ENCODE assay signal across 1 cellular context in the genomic region with DNA sequence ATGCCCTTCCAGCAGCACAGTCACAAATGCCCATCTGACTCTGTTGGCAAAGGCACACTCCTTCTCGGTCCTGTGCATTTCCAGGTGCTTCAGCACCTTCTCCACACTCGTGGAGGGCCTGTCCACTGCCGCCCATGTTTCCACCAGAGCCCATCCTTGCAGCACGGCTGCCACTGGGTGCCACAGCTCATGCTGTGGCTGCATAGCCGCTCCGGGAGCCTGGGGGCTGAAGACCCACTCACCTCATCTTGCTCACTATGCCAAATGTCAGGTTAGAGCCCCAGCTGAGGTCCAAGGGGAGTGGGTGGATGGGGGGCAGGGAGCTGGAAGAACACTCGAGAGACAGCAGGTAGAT.
TF ChIP-seq lines count a peak whose summit lies in the region.

No MANE protein-coding gene starts in this region.

TF ChIP-seq in K562, 482 proteins besides CTCF, POLR2A, EP300 and RAD21 (continued from another document):
- TF ChIP-seq, protein P1, sequence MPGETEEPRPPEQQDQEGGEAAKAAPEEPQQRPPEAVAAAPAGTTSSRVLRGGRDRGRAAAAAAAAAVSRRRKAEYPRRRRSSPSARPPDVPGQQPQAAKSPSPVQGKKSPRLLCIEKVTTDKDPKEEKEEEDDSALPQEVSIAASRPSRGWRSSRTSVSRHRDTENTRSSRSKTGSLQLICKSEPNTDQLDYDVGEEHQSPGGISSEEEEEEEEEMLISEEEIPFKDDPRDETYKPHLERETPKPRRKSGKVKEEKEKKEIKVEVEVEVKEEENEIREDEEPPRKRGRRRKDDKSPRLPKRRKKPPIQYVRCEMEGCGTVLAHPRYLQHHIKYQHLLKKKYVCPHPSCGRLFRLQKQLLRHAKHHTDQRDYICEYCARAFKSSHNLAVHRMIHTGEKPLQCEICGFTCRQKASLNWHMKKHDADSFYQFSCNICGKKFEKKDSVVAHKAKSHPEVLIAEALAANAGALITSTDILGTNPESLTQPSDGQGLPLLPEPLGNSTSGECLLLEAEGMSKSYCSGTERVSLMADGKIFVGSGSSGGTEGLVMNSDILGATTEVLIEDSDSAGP (CRISPR knock-in tag; IDR thresholded peaks at IDR 0.05): no peak
- TF ChIP-seq, protein P2, sequence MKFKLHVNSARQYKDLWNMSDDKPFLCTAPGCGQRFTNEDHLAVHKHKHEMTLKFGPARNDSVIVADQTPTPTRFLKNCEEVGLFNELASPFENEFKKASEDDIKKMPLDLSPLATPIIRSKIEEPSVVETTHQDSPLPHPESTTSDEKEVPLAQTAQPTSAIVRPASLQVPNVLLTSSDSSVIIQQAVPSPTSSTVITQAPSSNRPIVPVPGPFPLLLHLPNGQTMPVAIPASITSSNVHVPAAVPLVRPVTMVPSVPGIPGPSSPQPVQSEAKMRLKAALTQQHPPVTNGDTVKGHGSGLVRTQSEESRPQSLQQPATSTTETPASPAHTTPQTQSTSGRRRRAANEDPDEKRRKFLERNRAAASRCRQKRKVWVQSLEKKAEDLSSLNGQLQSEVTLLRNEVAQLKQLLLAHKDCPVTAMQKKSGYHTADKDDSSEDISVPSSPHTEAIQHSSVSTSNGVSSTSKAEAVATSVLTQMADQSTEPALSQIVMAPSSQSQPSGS (CRISPR knock-in tag; IDR thresholded peaks at IDR 0.05): no peak
- TF ChIP-seq, protein P3, sequence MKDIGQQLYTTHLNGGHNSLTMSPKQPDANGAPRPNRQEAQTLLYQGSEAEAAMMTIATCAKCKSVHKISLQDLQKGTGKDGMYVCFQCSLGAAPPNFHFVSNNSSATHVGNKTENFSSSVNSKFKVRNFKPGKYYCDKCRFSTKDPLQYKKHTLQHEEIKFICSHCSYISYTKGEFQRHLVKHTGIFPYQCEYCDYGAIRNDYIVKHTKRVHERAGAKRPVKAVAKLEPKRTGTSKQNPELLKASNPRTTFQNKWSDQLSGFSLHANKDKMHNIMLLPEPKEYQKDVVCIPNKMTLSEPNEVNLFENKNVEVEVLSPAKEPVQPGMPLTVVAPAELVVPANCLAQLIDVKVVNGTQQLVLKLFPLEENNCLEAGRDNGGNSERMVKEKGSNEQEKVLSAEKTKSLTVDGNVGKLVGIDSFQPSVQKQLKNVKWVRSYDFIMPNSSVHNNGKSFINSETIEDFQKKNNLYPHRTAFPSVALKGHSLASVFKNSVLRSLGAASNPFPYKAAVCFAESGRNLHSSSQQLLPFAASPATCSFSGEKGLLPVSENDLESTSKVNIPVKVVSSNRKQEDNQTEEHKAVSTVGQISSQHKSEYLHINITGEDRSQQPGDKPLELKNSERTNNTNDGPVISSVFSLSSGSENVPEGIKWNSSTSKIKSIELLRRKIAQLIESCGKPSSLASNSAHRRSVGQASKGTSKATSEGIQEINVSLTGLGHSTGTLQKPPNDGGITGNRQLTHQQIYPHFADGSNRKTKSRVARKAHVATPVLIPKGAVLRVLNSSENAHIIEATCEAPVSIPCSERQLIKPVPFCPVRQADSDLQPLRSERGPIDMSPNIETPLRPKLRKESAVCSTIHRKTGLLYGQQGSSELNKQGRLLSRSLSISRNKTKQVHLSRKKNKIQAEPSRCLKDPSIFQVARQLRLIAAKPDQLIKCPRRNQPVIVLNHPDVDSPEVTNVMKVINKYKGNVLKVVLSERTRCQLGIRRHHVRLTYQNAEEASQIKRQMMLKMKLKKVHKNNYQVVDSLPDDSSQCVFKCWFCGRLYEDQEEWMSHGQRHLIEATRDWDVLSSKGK (CRISPR knock-in tag; IDR thresholded peaks at IDR 0.05): no peak
- TF ChIP-seq ELF2 (CRISPR knock-in tag; IDR thresholded peaks at IDR 0.05) (no peak), MECOM (CRISPR knock-in tag; IDR thresholded peaks at IDR 0.05) (no peak), CREM (IDR thresholded peaks at IDR 0.05; ENCODE audit: low read depth) (no peak), RBBP5 (IDR thresholded peaks at IDR 0.05; ENCODE audit: borderline replicate concordance, insufficient read depth, low read length, poor library complexity, severe bottlenecking) (no peak), MEF2D (tag; conservative IDR thresholded peaks at IDR 0.05; ENCODE audit: low read depth) (no peak), SETDB1 (IDR thresholded peaks at IDR 0.05; ENCODE audit: low read length) (no peak), TARDBP (IDR thresholded peaks at IDR 0.05) (no peak), DIDO1 (tag; IDR thresholded peaks at IDR 0.05; ENCODE audit: low read depth) (no peak), GTF2E2 (tag; IDR thresholded peaks at IDR 0.05) (no peak), KLF16 (IDR thresholded peaks at IDR 0.05) (no peak), GTF2A2 (tag; IDR thresholded peaks at IDR 0.05) (no peak), ZNF316 (IDR thresholded peaks at IDR 0.05) (no peak), TCF7L2 (IDR thresholded peaks at IDR 0.05; ENCODE audit: low read depth, low read length) (no peak), RB1 (IDR thresholded peaks at IDR 0.05; ENCODE audit: low read depth) (no peak), NRF1 (conservative IDR thresholded peaks at IDR 0.05 in 1 of 2, IDR thresholded peaks at IDR 0.05 in 1 of 2) (no peak), ELF1 (tag; IDR thresholded peaks at IDR 0.05) (peak; percentile 8; the same call in 1 of the 2 replicates), ZEB2 (IDR thresholded peaks at IDR 0.05) (no peak), ZNF764 (CRISPR knock-in tag; IDR thresholded peaks at IDR 0.05; ENCODE audit: low read depth) (no peak), PHF20 (IDR thresholded peaks at IDR 0.05; ENCODE audit: partially characterized antibody) (no peak), ZNF24 (IDR thresholded peaks at IDR 0.05) (no peak), ZNF143 (CRISPR knock-in tag; IDR thresholded peaks at IDR 0.05) (0 out of 2 replicates have a peak, but pooled peaks have one; percentile 36), NFIX (CRISPR knock-in tag; IDR thresholded peaks at IDR 0.05; ENCODE audit: low read depth) (no peak), C11orf30 (IDR thresholded peaks at IDR 0.05; ENCODE audit: low read depth) (no peak), ZNF76 (CRISPR knock-in tag; IDR thresholded peaks at IDR 0.05; ENCODE audit: borderline replicate concordance) (no peak), NR1H2 (CRISPR knock-in tag; IDR thresholded peaks at IDR 0.05) (peak; percentile 48; the same call in 1 of the 2 replicates), KDM2B (CRISPR knock-in tag; IDR thresholded peaks at IDR 0.05) (no peak), POLR2G (IDR thresholded peaks at IDR 0.05; ENCODE audit: low read depth, low read length) (peak; percentile 31; the same call in 1 of the 2 replicates), PURB (CRISPR knock-in tag; IDR thresholded peaks at IDR 0.05; ENCODE audit: low read depth) (no peak), ZNF263 (CRISPR knock-in tag; IDR thresholded peaks at IDR 0.05; ENCODE audit: borderline replicate concordance) (no peak), HEY1 (CRISPR knock-in tag; IDR thresholded peaks at IDR 0.05; ENCODE audit: borderline replicate concordance) (no peak), KDM4B (IDR thresholded peaks at IDR 0.05; ENCODE audit: borderline replicate concordance in 2 of 2, low read depth in 1 of 2) (no peak), CBX3 (IDR thresholded peaks at IDR 0.05; ENCODE audit: borderline replicate concordance in 1 of 2, low read length in 2 of 2) (no peak), SREBF1 (IDR thresholded peaks at IDR 0.05; ENCODE audit: borderline replicate concordance, low read depth, low read length) (no peak), CHD1 (IDR thresholded peaks at IDR 0.05; ENCODE audit: low read length) (no peak), XRCC5 (IDR thresholded peaks at IDR 0.05; ENCODE audit: low read depth, low read length) (no peak), HNRNPK (IDR thresholded peaks at IDR 0.05; ENCODE audit: low read depth, low read length, poor library complexity, severe bottlenecking) (no peak), ZNF644 (tag; IDR thresholded peaks at IDR 0.05; ENCODE audit: low read depth) (no peak), ZNF830 (CRISPR knock-in tag; IDR thresholded peaks at IDR 0.05) (no peak), CBFB (CRISPR knock-in tag; IDR thresholded peaks at IDR 0.05) (0 out of 2 replicates have a peak, but pooled peaks have one; percentile 42), EGR1 (conservative IDR thresholded peaks at IDR 0.05) (peak; percentile 15; the same call in 1 of the 2 replicates), STAG1 (CRISPR knock-in tag; IDR thresholded peaks at IDR 0.05; ENCODE audit: borderline replicate concordance) (no peak), ZNF184 (CRISPR knock-in tag; IDR thresholded peaks at IDR 0.05) (no peak), ZNF232 (CRISPR knock-in tag; IDR thresholded peaks at IDR 0.05) (no peak), POLR2AphosphoS5 (IDR thresholded peaks at IDR 0.05; ENCODE audit: control insufficient read depth, insufficient read depth, low read depth, low read length) (no peak)
- TF ChIP-seq, protein P4, sequence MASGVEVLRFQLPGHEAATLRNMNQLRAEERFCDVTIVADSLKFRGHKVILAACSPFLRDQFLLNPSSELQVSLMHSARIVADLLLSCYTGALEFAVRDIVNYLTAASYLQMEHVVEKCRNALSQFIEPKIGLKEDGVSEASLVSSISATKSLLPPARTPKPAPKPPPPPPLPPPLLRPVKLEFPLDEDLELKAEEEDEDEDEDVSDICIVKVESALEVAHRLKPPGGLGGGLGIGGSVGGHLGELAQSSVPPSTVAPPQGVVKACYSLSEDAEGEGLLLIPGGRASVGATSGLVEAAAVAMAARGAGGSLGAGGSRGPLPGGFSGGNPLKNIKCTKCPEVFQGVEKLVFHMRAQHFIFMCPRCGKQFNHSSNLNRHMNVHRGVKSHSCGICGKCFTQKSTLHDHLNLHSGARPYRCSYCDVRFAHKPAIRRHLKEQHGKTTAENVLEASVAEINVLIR (CRISPR knock-in tag; IDR thresholded peaks at IDR 0.05): no peak
- TF ChIP-seq, protein P5, sequence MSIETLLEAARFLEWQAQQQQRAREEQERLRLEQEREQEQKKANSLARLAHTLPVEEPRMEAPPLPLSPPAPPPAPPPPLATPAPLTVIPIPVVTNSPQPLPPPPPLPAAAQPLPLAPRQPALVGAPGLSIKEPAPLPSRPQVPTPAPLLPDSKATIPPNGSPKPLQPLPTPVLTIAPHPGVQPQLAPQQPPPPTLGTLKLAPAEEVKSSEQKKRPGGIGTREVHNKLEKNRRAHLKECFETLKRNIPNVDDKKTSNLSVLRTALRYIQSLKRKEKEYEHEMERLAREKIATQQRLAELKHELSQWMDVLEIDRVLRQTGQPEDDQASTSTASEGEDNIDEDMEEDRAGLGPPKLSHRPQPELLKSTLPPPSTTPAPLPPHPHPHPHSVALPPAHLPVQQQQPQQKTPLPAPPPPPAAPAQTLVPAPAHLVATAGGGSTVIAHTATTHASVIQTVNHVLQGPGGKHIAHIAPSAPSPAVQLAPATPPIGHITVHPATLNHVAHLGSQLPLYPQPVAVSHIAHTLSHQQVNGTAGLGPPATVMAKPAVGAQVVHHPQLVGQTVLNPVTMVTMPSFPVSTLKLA (conservative IDR thresholded peaks at IDR 0.05): no peak
- TF ChIP-seq, protein P6, sequence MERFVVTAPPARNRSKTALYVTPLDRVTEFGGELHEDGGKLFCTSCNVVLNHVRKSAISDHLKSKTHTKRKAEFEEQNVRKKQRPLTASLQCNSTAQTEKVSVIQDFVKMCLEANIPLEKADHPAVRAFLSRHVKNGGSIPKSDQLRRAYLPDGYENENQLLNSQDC (CRISPR knock-in tag; IDR thresholded peaks at IDR 0.05): no peak
- TF ChIP-seq, protein P7, sequence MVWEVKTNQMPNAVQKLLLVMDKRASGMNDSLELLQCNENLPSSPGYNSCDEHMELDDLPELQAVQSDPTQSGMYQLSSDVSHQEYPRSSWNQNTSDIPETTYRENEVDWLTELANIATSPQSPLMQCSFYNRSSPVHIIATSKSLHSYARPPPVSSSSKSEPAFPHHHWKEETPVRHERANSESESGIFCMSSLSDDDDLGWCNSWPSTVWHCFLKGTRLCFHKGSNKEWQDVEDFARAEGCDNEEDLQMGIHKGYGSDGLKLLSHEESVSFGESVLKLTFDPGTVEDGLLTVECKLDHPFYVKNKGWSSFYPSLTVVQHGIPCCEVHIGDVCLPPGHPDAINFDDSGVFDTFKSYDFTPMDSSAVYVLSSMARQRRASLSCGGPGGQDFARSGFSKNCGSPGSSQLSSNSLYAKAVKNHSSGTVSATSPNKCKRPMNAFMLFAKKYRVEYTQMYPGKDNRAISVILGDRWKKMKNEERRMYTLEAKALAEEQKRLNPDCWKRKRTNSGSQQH (CRISPR knock-in tag; IDR thresholded peaks at IDR 0.05): no peak
- TF ChIP-seq, protein P8, sequence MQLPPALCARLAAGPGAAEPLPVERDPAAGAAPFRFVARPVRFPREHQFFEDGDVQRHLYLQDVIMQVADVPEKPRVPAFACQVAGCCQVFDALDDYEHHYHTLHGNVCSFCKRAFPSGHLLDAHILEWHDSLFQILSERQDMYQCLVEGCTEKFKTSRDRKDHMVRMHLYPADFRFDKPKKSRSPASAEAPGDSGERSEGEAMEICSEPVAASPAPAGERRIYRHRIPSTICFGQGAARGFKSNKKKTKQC (CRISPR knock-in tag; IDR thresholded peaks at IDR 0.05): 0 out of 2 replicates have a peak, but pooled peaks have one; percentile 39
- TF ChIP-seq, protein P9, sequence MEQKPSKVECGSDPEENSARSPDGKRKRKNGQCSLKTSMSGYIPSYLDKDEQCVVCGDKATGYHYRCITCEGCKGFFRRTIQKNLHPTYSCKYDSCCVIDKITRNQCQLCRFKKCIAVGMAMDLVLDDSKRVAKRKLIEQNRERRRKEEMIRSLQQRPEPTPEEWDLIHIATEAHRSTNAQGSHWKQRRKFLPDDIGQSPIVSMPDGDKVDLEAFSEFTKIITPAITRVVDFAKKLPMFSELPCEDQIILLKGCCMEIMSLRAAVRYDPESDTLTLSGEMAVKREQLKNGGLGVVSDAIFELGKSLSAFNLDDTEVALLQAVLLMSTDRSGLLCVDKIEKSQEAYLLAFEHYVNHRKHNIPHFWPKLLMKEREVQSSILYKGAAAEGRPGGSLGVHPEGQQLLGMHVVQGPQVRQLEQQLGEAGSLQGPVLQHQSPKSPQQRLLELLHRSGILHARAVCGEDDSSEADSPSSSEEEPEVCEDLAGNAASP (IDR thresholded peaks at IDR 0.05): no peak
- TF ChIP-seq, protein P10, sequence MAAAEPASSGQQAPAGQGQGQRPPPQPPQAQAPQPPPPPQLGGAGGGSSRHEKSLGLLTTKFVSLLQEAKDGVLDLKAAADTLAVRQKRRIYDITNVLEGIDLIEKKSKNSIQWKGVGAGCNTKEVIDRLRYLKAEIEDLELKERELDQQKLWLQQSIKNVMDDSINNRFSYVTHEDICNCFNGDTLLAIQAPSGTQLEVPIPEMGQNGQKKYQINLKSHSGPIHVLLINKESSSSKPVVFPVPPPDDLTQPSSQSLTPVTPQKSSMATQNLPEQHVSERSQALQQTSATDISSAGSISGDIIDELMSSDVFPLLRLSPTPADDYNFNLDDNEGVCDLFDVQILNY (CRISPR knock-in tag; IDR thresholded peaks at IDR 0.05): no peak
TF ChIP-seq in K562: peak in this region for 10.
